ENCODE assay signal across 31 cellular contexts in genomic region chr13:64847767-64848166, GRCh38.
"Had no signal": no experiment of that assay in that cellular context is flagged by ENCODE, and none has a peak within 500 bp of the region (broad histone marks: within the 10 kb centered on the region; RNA-seq: fewer than 3 reads in every experiment).

No MANE protein-coding gene starts in this region.

- H3K9me3 ChIP-seq: ascending aorta had no signal

- H3K27me3 ChIP-seq: ascending aorta, cardiac muscle cell had no signal

- H3K36me3 ChIP-seq: ascending aorta, cardiac muscle cell, WERI-Rb-1 had no signal

- H3K27ac ChIP-seq: ascending aorta, cardiac muscle cell, KMS-11, RWPE1, WERI-Rb-1 had no signal

- H3K27ac Mint-ChIP-seq: activated CD4-positive, alpha-beta T cell treated with anti-CD3 and anti-CD28 coated beads, Interleukin-2, amount 10 ng/mL, durations not matched to agents 24 days and 14 days; activated CD8-positive, alpha-beta T cell treated with anti-CD3 and anti-CD28 coated beads for 36 hours; activated naive CD4-positive, alpha-beta T cell treated with anti-CD3 and anti-CD28 coated beads, Interleukin-2, amount 50 U/mL, for 24 hours; activated naive CD8-positive, alpha-beta T cell treated with anti-CD3 and anti-CD28 coated beads, Interleukin-2, amount 10 ng/mL, durations not matched to agents 7 days and 5 days; activated T-cell treated with anti-CD3 and anti-CD28 coated beads, Interleukin-2, amount 50 U/mL, for 72 hours; activated T-helper 17 cell treated with anti-CD3 and anti-CD28 coated beads, Interleukin-2, amount 50 U/mL, for 72 hours had no signal

- H3K36me3 Mint-ChIP-seq: activated naive CD4-positive, alpha-beta T cell treated with anti-CD3 and anti-CD28 coated beads, Interleukin-2, amount 50 U/mL, for 24 hours; activated naive CD8-positive, alpha-beta T cell treated with anti-CD3 and anti-CD28 coated beads, Interleukin-2, amount 10 ng/mL, durations not matched to agents 7 days and 5 days had no signal

- H3K4me3 ChIP-seq: ascending aorta, cardiac muscle cell had no signal

- H3K4me1 ChIP-seq: ascending aorta had no signal

- H3K9ac ChIP-seq: KMS-11 had no signal

- DNase-seq: activated CD4-positive, alpha-beta T cell treated with anti-CD3 and anti-CD28 coated beads, Interleukin-2, amount 10 ng/mL, durations not matched to agents 24 days and 14 days; activated CD4-positive, alpha-beta T cell treated with anti-CD3 and anti-CD28 coated beads, Interleukin-2, amount 50 U/mL, for 4 hours; activated CD8-positive, alpha-beta T cell treated with anti-CD3 and anti-CD28 coated beads for 36 hours; activated effector memory CD4-positive, alpha-beta T cell treated with anti-CD3 and anti-CD28 coated beads, Interleukin-2, amount 50 U/mL, for 16 hours; activated naive CD4-positive, alpha-beta T cell treated with Interleukin-2 at 50 U/mL for 16 hours; activated naive CD8-positive, alpha-beta T cell treated with anti-CD3 and anti-CD28 coated beads, Interleukin-2, amount 10 ng/mL, durations not matched to agents 7 days and 5 days; activated T-cell treated with anti-CD3 and anti-CD28 coated beads, Interleukin-2, amount 50 U/mL, for 1 hour; activated T-cell treated with anti-CD3 and anti-CD28 coated beads, Interleukin-2, amount 50 U/mL, for 72 hours; amygdala; NCI-H1092 treated with DMSO at 0.1 percent for 48 hours; NCI-H1417; NCI-H187 treated with DMSO at 0.1 percent for 48 hours; NCI-H2081 treated with DMSO at 0.1 percent for 48 hours; NCI-H226; NCI-H446 treated with DMSO at 0.1 percent for 48 hours; NCI-H524; NCI-H69; PC-3; SW 1271; T-helper 1 cell; T-helper 2 cell; T-helper 9 cell; WERI-Rb-1 had no signal

- H3K27me3 Mint-ChIP-seq: activated CD4-positive, alpha-beta T cell treated with anti-CD3 and anti-CD28 coated beads, Interleukin-2, amount 10 ng/mL, durations not matched to agents 24 days and 14 days; activated CD8-positive, alpha-beta T cell treated with anti-CD3 and anti-CD28 coated beads for 36 hours; activated naive CD4-positive, alpha-beta T cell treated with anti-CD3 and anti-CD28 coated beads, Interleukin-2, amount 50 U/mL, for 24 hours; activated naive CD8-positive, alpha-beta T cell treated with anti-CD3 and anti-CD28 coated beads, Interleukin-2, amount 10 ng/mL, durations not matched to agents 7 days and 5 days; activated T-helper 17 cell treated with anti-CD3 and anti-CD28 coated beads, Interleukin-2, amount 50 U/mL, for 72 hours; central memory CD8-positive, alpha-beta T cell had no signal

- H3K4me1 Mint-ChIP-seq: activated CD4-positive, alpha-beta T cell treated with anti-CD3 and anti-CD28 coated beads, Interleukin-2, amount 10 ng/mL, durations not matched to agents 24 days and 14 days; activated naive CD4-positive, alpha-beta T cell treated with anti-CD3 and anti-CD28 coated beads, Interleukin-2, amount 50 U/mL, for 24 hours; activated naive CD8-positive, alpha-beta T cell treated with anti-CD3 and anti-CD28 coated beads, Interleukin-2, amount 10 ng/mL, durations not matched to agents 7 days and 5 days; activated T-helper 17 cell treated with anti-CD3 and anti-CD28 coated beads, Interleukin-2, amount 50 U/mL, for 72 hours; central memory CD8-positive, alpha-beta T cell had no signal

- H3K4me2 ChIP-seq: KMS-11 had no signal

- ATAC-seq: activated CD8-positive, alpha-beta T cell treated with anti-CD3 and anti-CD28 coated beads for 36 hours; activated T-cell treated with anti-CD3 and anti-CD28 coated beads, Interleukin-2, amount 50 U/mL, for 72 hours; activated T-helper 17 cell treated with anti-CD3 and anti-CD28 coated beads, Interleukin-2, amount 50 U/mL, for 72 hours; PC-3; Right ventricle myocardium inferior had no signal

- H3K9me3 Mint-ChIP-seq: activated CD4-positive, alpha-beta T cell treated with anti-CD3 and anti-CD28 coated beads, Interleukin-2, amount 10 ng/mL, durations not matched to agents 24 days and 14 days had no signal

- H3K4me3 Mint-ChIP-seq: activated CD4-positive, alpha-beta T cell treated with anti-CD3 and anti-CD28 coated beads, Interleukin-2, amount 10 ng/mL, durations not matched to agents 24 days and 14 days; activated CD8-positive, alpha-beta T cell treated with anti-CD3 and anti-CD28 coated beads for 36 hours; activated naive CD4-positive, alpha-beta T cell treated with anti-CD3 and anti-CD28 coated beads, Interleukin-2, amount 50 U/mL, for 24 hours; activated naive CD8-positive, alpha-beta T cell treated with anti-CD3 and anti-CD28 coated beads, Interleukin-2, amount 10 ng/mL, durations not matched to agents 7 days and 5 days; activated T-cell treated with anti-CD3 and anti-CD28 coated beads, Interleukin-2, amount 50 U/mL, for 72 hours; activated T-helper 17 cell treated with anti-CD3 and anti-CD28 coated beads, Interleukin-2, amount 50 U/mL, for 72 hours; central memory CD8-positive, alpha-beta T cell had no signal
